In the genomic region with DNA sequence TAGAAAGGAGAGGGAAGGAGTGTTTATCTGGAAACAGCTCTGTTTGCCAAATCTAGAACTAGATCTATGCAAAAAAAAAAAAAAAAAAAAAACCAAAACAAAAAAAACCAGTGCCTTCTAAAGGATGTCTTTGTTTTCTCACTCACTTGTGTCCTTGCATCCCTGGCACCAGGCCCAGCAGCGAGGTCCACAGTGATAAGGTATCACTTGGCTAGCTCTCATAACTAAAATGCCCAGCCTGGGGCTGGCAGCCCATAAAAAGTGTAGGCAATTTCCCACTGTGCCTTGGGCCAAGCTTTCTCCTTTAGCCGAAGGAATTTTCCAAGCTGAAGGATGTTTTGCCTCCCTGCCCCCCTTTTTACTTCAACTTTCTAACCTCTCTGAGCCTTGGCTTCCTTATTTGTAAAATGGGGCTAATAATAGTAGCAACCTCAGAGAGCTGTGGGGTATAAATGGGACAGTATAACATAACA, we compare ENCODE assay signal across 12 cellular contexts. TPM values are rescaled to one million over a fixed set of nuclear protein-coding genes. Genes with fewer than 3 reads are reported as not detected.
DNase-seq lines count a peak whose midpoint lies in the region; ATAC-seq and TF ChIP-seq lines count a peak whose summit lies in the region.
"Had no signal": no experiment of that assay in that cellular context is flagged by ENCODE, and none has a peak within 500 bp of the region (broad histone marks: within the 10 kb centered on the region; RNA-seq: fewer than 3 reads in every experiment).

No MANE protein-coding gene starts in this region.

- no peaks in the 10 kb centered on the region for H3K79me2 ChIP-seq in H9 (ENCODE audit: insufficient read depth, low read length)
- H3K79me2 ChIP-seq in smooth muscle cell (ENCODE audit: low read depth), result no peaks in the 10 kb centered on the region

- H3K56ac ChIP-seq in H9 (ENCODE audit: insufficient read length, low read depth, low read length), result no peak overlapping the region

- H3K18ac ChIP-seq in H9 (ENCODE audit: insufficient read length, low read depth, low read length), result no peak overlapping the region

- WGBS in H9 (ENCODE audit: extremely low coverage, insufficient read length, low lambda C conversion rate), result no CpG with 5 or more reads among the region's 2 CpGs
- 5 to 11% (median 9%) methylated on average over 2 of the region's 2 CpGs for WGBS in heart left ventricle, 4 donors
- 26% methylated on average over 2 of the region's 2 CpGs for WGBS in smooth muscle cell (ENCODE audit: low lambda C conversion rate)

- H3K14ac ChIP-seq in H9 (ENCODE audit: insufficient read depth, low read length), result no peak overlapping the region

- H4K20me1 ChIP-seq in H9 (ENCODE audit: control insufficient read depth, insufficient read depth, insufficient read length) (no peaks in the 10 kb centered on the region), smooth muscle cell (ENCODE audit: low read depth) (no peaks in the 10 kb centered on the region)

- no peak overlapping the region for H3K4ac ChIP-seq in H9 (ENCODE audit: low read depth, low read length)

- no peaks in the 10 kb centered on the region for H3K23me2 ChIP-seq in H9 (ENCODE audit: insufficient read length, low read depth, low read length, poor library complexity, severe bottlenecking)

- H3K4me2 ChIP-seq in H9 (ENCODE audit: insufficient read depth, insufficient read length, low read length), result no peak overlapping the region
- H3K4me2 ChIP-seq in smooth muscle cell, result peak overlapping the region; percentile 17

- no peak overlapping the region for H4K5ac ChIP-seq in H9 (ENCODE audit: insufficient read length, low read depth, low read length)

- no peaks in the 10 kb centered on the region for H3K79me1 ChIP-seq in H9 (ENCODE audit: insufficient read depth, low read depth, low read length, poor library complexity, severe bottlenecking)

- H2BK12ac ChIP-seq in H9 (ENCODE audit: insufficient read length, low read depth, low read length), result no peak overlapping the region

- no peak overlapping the region for H2AFZ ChIP-seq in H9 (ENCODE audit: low read length)
- H2AFZ ChIP-seq in smooth muscle cell (ENCODE audit: low read depth), result peak overlapping the region; percentile 0

- H2BK15ac ChIP-seq in H9 (ENCODE audit: low read depth, low read length), result no peak overlapping the region

- H3K4me1 Mint-ChIP-seq in H9, result peaks cover 0 to 5% of the 10 kb centered on the region in 2 experiments

- no peak overlapping the region for H2BK5ac ChIP-seq in H9 (ENCODE audit: insufficient read length, low read length)

- no peak overlapping the region for H3K23ac ChIP-seq in H9 (ENCODE audit: insufficient read length, low read depth, low read length)

- H3K36me3 ChIP-seq in heart left ventricle (peaks cover 0 to 3% (median 0%) of the 10 kb centered on the region in 9 donors), smooth muscle cell (ENCODE audit: low read depth) (no peaks in the 10 kb centered on the region)

- H3K9me3 Mint-ChIP-seq in H9, result no peaks in the 10 kb centered on the region
- H3K9me3 Mint-ChIP-seq: T-cell, type B pancreatic cell had no signal

- peaks cover 2% of the 10 kb centered on the region; the same call in 1 of the 2 replicates for H3K27me3 Mint-ChIP-seq in H9 (ENCODE audit: low read depth)
- H3K27me3 Mint-ChIP-seq: T-cell, type B pancreatic cell had no signal

- H3K9me3 ChIP-seq in H9 (ENCODE audit: control insufficient read depth, low read depth, low read length) (no peaks in the 10 kb centered on the region), heart left ventricle (no peaks in the 10 kb centered on the region), smooth muscle cell (replicated peaks; ENCODE audit: low read depth) (no peaks in the 10 kb centered on the region)

- H3K27me3 ChIP-seq in H9 (ENCODE audit: insufficient read depth, low read length) (no peaks in the 10 kb centered on the region), heart left ventricle (no peaks in the 10 kb centered on the region), smooth muscle cell (ENCODE audit: low read depth) (no peaks in the 10 kb centered on the region)

- H3K27ac Mint-ChIP-seq in H9, result no peak overlapping the region
- H3K27ac Mint-ChIP-seq: T-cell, type B pancreatic cell had no signal

- TF ChIP-seq CTCF in H9 (conservative IDR thresholded peaks at IDR 0.05) (no peak), heart left ventricle (IDR thresholded peaks at IDR 0.05) (no peak), smooth muscle cell (IDR thresholded peaks at IDR 0.05; ENCODE audit: borderline replicate concordance, insufficient read depth, poor library complexity, severe bottlenecking) (no peak)

- peak; percentile 5 for DNase-seq in H9
- DNase-seq in heart left ventricle, result peak; percentile 82 to 88 (median 83)
- DNase-seq in smooth muscle cell (lab: John Stamatoyannopoulos, UW; ENCODE audit: unreplicated experiment), result no peak
- no peak for DNase-seq in T1000 (lab: John Stamatoyannopoulos, UW)
- DNase-seq: stimulated activated CD4-positive, alpha-beta T cell treated with anti-CD3 and anti-CD28 coated beads, Interleukin-2, amount 100 ng/mL, for 48 hours; T-cell had no signal

- no peaks in the 10 kb centered on the region for H3F3A ChIP-seq in smooth muscle cell (ENCODE audit: low read depth)

- ATAC-seq in SK-N-SH treated with all-trans-retinoic acid at 6 μM for 48 hours (peak; percentile 63), heart left ventricle (peak; percentile 66 to 80 (median 72)), HG03097 (IDR thresholded peaks at IDR 0.05; ENCODE audit: low FRiP score, unreplicated experiment) (no peak), HG03565 (IDR thresholded peaks at IDR 0.05; ENCODE audit: unreplicated experiment) (no peak), GM18517 (IDR thresholded peaks at IDR 0.05; ENCODE audit: unreplicated experiment) (no peak)
- ATAC-seq: T-cell had no signal

- no peak overlapping the region for H2BK20ac ChIP-seq in H9 (ENCODE audit: low read depth, low read length, poor library complexity, severe bottlenecking)

- H3T11ph ChIP-seq in H9 (ENCODE audit: low read length), result no peak overlapping the region

- H3K9ac ChIP-seq in H9 (ENCODE audit: extremely low read depth, insufficient read length, low read length), result no peak overlapping the region
- no peak overlapping the region for H3K9ac ChIP-seq in smooth muscle cell (ENCODE audit: low read depth)

- no peak overlapping the region for H2BK120ac ChIP-seq in H9 (ENCODE audit: low read depth, low read length, poor library complexity, severe bottlenecking)

- no peak overlapping the region for H4K8ac ChIP-seq in H9 (replicated peaks; ENCODE audit: insufficient read length, low read depth, low read length)

- H3K4me3 Mint-ChIP-seq in H9, result no peak overlapping the region
- H3K4me3 Mint-ChIP-seq: T-cell, type B pancreatic cell had no signal

- no peak overlapping the region for H3K27ac ChIP-seq in H9 (ENCODE audit: insufficient read length, low read depth, low read length)
- peak overlapping the region; percentile 18 to 87 (median 74) for H3K27ac ChIP-seq in heart left ventricle
- peak overlapping the region; percentile 15 for H3K27ac ChIP-seq in smooth muscle cell (ENCODE audit: low read depth)
- H3K27ac ChIP-seq: HL-60 had no signal

- no peak overlapping the region for H4K91ac ChIP-seq in H9 (ENCODE audit: insufficient read length, low read depth, low read length)

- peaks cover under 1% of the 10 kb centered on the region; the same call in 1 of the 2 replicates for H3K4me1 ChIP-seq in H9 (ENCODE audit: insufficient read depth, low read length)
- peaks cover 9 to 53% (median 31%) of the 10 kb centered on the region in 12 donors for H3K4me1 ChIP-seq in heart left ventricle
- H3K4me1 ChIP-seq in smooth muscle cell (ENCODE audit: low read depth), result peaks cover 4% of the 10 kb centered on the region

- H3K4me3 ChIP-seq in heart left ventricle (no peak overlapping the region), smooth muscle cell (no peak overlapping the region)

- no peak for TF ChIP-seq POLR2A in heart left ventricle (IDR thresholded peaks at IDR 0.05)

- intact Hi-C loops in heart left ventricle (cut with DNase I), result loop anchor here in 1 of 10 donors (5.0 kb wide), 1 partner anchor 48 kb away; no protein-coding TSS in a partner anchor

- H3K36me3 Mint-ChIP-seq in H9 (ENCODE audit: insufficient read depth in 1 of 3, low read depth in 3 of 3), result peaks cover 0 to 4% (median 0%) of the 10 kb centered on the region in 3 experiments; a peak in 2 of 7 replicates
- H3K36me3 Mint-ChIP-seq: T-cell, type B pancreatic cell had no signal

- H2AK5ac ChIP-seq in H9 (ENCODE audit: insufficient read length, low read length), result no peak overlapping the region

TF ChIP-seq in SK-N-SH treated with all-trans-retinoic acid at 6 μM for 48 hours, 23 proteins besides CTCF, POLR2A, EP300 and RAD21:
- TF ChIP-seq ZNF70 (CRISPR knock-in tag; IDR thresholded peaks at IDR 0.05) (peak; percentile 70; the same call in 1 of the 2 replicates), ZC3H10 (CRISPR knock-in tag; IDR thresholded peaks at IDR 0.05) (no peak), PPARA (CRISPR knock-in tag; IDR thresholded peaks at IDR 0.05; ENCODE audit: borderline replicate concordance) (no peak)

RNA-seq across cellular contexts. Expression of gene RGS3, which starts 20.8 kb away (rescaled TPM):
- 12.1 and 13.9 TPM in 2 replicates for total RNA-seq in H9 (2021)
- total RNA-seq in heart left ventricle, result 100 to 1,000 TPM; 107 to 214 (median 139) TPM
- polyA plus RNA-seq in heart left ventricle, result 100 to 1,000 TPM in 1 of 2 donors, 10 to 100 TPM in 1; 93.4 to 120 TPM
- total RNA-seq in smooth muscle cell, result 43.8 and 58.4 TPM in 2 replicates
- polyA plus RNA-seq in smooth muscle cell, result 94.5 and 108 TPM in 2 replicates

Comparison
In these comparisons a context has a peak if more than half of its experiments do, and no peak if none do; other contexts are left out.
1. DNase-seq: peak in H9 (single experiment) and heart left ventricle (5 of 5); none in smooth muscle cell (single experiment) and T1000 (single experiment).
2. ATAC-seq: peak in SK-N-SH treated with all-trans-retinoic acid at 6 μM for 48 hours (single experiment) and heart left ventricle (4 of 4); none in HG03097 (single experiment), HG03565 (single experiment) and GM18517 (single experiment).